In genomic region chr14:22107734-22108133, GRCh38 we compare ENCODE assay signal across 12 cellular contexts.
"Had no signal": no experiment of that assay in that cellular context is flagged by ENCODE, and none has a peak within 500 bp of the region (broad histone marks: within the 10 kb centered on the region; RNA-seq: fewer than 3 reads in every experiment).

No MANE protein-coding gene starts in this region.

- H3K4me3 Mint-ChIP-seq: dendritic cell treated with granulocyte-macrophage colony-stimulating factor and Interleukin-4, amounts not matched to agents 40 ng/mL and 50 ng/mL, for 4 days; effector memory CD8-positive, alpha-beta T cell; neural progenitor cell; WTC11 had no signal

- H3K9me3 Mint-ChIP-seq: dendritic cell treated with granulocyte-macrophage colony-stimulating factor and Interleukin-4, amounts not matched to agents 40 ng/mL and 50 ng/mL, for 4 days; effector memory CD8-positive, alpha-beta T cell; neural progenitor cell; WTC11 had no signal

- H3K4me1 ChIP-seq: neural progenitor cell, pancreas, SJSA1, stomach had no signal

- H3K27ac ChIP-seq: brain microvascular endothelial cell, neural progenitor cell, pancreas, SJSA1, stomach, thoracic aorta had no signal

- H3K27ac Mint-ChIP-seq: dendritic cell treated with granulocyte-macrophage colony-stimulating factor and Interleukin-4, amounts not matched to agents 40 ng/mL and 50 ng/mL, for 4 days; effector memory CD8-positive, alpha-beta T cell; neural progenitor cell; WTC11 had no signal

- H3K9me3 ChIP-seq: pancreas, SJSA1, stomach, thoracic aorta had no signal

- H3K4me1 Mint-ChIP-seq: neural progenitor cell had no signal

- H3K27me3 Mint-ChIP-seq: dendritic cell treated with granulocyte-macrophage colony-stimulating factor and Interleukin-4, amounts not matched to agents 40 ng/mL and 50 ng/mL, for 4 days had no signal

- H3K4me3 ChIP-seq: neural progenitor cell, pancreas, SJSA1, stomach, thoracic aorta had no signal

- DNase-seq: activated gamma-delta T cell; brain microvascular endothelial cell; effector memory CD8-positive, alpha-beta T cell; hypothalamus; pancreas; stimulated activated CD4-positive, alpha-beta T cell treated with anti-CD3 and anti-CD28 coated beads, Interleukin-2, amount 100 ng/mL, for 48 hours; stomach had no signal

- H3K27me3 ChIP-seq: brain microvascular endothelial cell, neural progenitor cell, stomach had no signal

- H3K36me3 ChIP-seq: brain microvascular endothelial cell, neural progenitor cell, pancreas, SJSA1, stomach, thoracic aorta had no signal

- H3K36me3 Mint-ChIP-seq: neural progenitor cell, WTC11 had no signal
